16 cellular contexts compared by ENCODE assay signal in the genomic region with DNA sequence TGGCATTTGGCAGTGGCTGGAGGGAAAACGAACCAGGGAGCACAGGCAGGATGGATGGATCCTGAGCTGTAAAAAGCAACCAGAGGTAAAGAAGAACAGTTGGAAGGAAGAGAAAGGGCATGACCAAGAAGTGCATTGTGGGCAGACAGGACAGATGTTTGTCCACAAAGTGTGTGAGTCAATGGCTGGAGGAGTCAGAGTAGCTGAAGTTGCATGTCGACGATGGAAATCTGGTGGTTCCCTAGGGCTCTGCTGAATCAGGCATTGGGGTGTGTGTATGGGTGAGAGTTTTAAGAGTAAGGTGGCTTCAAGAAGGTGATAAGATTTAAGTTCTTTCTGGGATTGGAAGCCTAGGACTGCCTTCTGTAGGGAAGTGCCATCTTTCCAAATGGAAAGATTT.
DNase-seq lines count a peak whose midpoint lies in the region; ATAC-seq and TF ChIP-seq lines count a peak whose summit lies in the region.
"Had no signal": no experiment of that assay in that cellular context is flagged by ENCODE, and none has a peak within 500 bp of the region (broad histone marks: within the 10 kb centered on the region; RNA-seq: fewer than 3 reads in every experiment).

No MANE protein-coding gene starts in this region.

- H3K27me3 ChIP-seq in osteoblast (ENCODE audit: insufficient read depth, low read length), result no peaks in the 10 kb centered on the region
- H3K27me3 ChIP-seq in sigmoid colon, result no peaks in the 10 kb centered on the region

- ATAC-seq in stimulated activated naive CD8-positive, alpha-beta T cell treated with anti-CD3 and anti-CD28 coated beads, Interleukin-15, amount 100 ng/mL, for 72 hours, result no peak
- no peak for ATAC-seq in HG03378 (IDR thresholded peaks at IDR 0.05; ENCODE audit: unreplicated experiment)
- ATAC-seq: HepG2 had no signal

- H3K36me3 ChIP-seq in osteoblast (ENCODE audit: insufficient read depth, low read length) (no peaks in the 10 kb centered on the region), sigmoid colon (peaks cover 0 to 30% (median 4%) of the 10 kb centered on the region in 4 donors)

- no peaks in the 10 kb centered on the region for H4K20me1 ChIP-seq in osteoblast (ENCODE audit: insufficient read depth, low read length)

- no peaks in the 10 kb centered on the region for H3K9me3 ChIP-seq in osteoblast (ENCODE audit: low read depth, low read length)
- peaks cover 0 to 4% (median 0%) of the 10 kb centered on the region in 4 donors for H3K9me3 ChIP-seq in sigmoid colon

- H3K4me3 ChIP-seq in osteoblast (ENCODE audit: insufficient read depth, low read length), result no peak overlapping the region
- no peak overlapping the region for H3K4me3 ChIP-seq in sigmoid colon

- no peak overlapping the region for H3K4me3 Mint-ChIP-seq in stimulated activated naive CD8-positive, alpha-beta T cell treated with anti-CD3 and anti-CD28 coated beads, Interleukin-15, Interleukin-2, amounts not matched to agents 100 ng/mL and 50 ng/mL, for 24 hours
- H3K4me3 Mint-ChIP-seq in stimulated activated naive CD8-positive, alpha-beta T cell treated with anti-CD3 and anti-CD28 coated beads, Interleukin-15, amount 100 ng/mL, for 72 hours, result no peak overlapping the region
- peak overlapping the region; percentile 22 for H3K4me3 Mint-ChIP-seq in endothelial cell (ENCODE audit: unreplicated experiment)
- H3K4me3 Mint-ChIP-seq: CD8-positive, alpha-beta memory T cell; HFFc6 had no signal

- peak overlapping the region; percentile 47 for H3K27ac Mint-ChIP-seq in stimulated activated naive CD8-positive, alpha-beta T cell treated with anti-CD3 and anti-CD28 coated beads, Interleukin-15, Interleukin-2, amounts not matched to agents 100 ng/mL and 50 ng/mL, for 24 hours
- no peak overlapping the region for H3K27ac Mint-ChIP-seq in stimulated activated naive CD8-positive, alpha-beta T cell treated with anti-CD3 and anti-CD28 coated beads, Interleukin-15, amount 100 ng/mL, for 72 hours
- H3K27ac Mint-ChIP-seq in endothelial cell (ENCODE audit: unreplicated experiment), result no peak overlapping the region
- H3K27ac Mint-ChIP-seq: HFFc6 had no signal

- H2AFZ ChIP-seq in osteoblast (ENCODE audit: low read length), result no peak overlapping the region

- H3K27ac ChIP-seq in osteoblast (ENCODE audit: low read depth, low read length) (no peak overlapping the region), sigmoid colon (no peak overlapping the region)
- H3K27ac ChIP-seq: 22Rv1 had no signal

- DNase-seq in stimulated activated naive CD8-positive, alpha-beta T cell treated with anti-CD3 and anti-CD28 coated beads, Interleukin-15, amount 100 ng/mL, for 72 hours, result no peak
- DNase-seq in endothelial cell (ENCODE audit: low spot score), result no peak
- DNase-seq in osteoblast (ENCODE audit: insufficient read length, low spot score, missing footprints), result peak; percentile 77
- no peak for DNase-seq in NCI-H446 treated with DMSO at 0.1 percent for 48 hours (lab: John Stamatoyannopoulos, UW)
- no peak for DNase-seq in sigmoid colon
- DNase-seq in SW480 (ENCODE audit: low spot score), result no peak
- DNase-seq: Caco-2; CD8-positive, alpha-beta memory T cell; DND-41; GDM1; HCEC 1CT; HFFc6 had no signal

- no peak overlapping the region for H3K4me2 ChIP-seq in osteoblast (ENCODE audit: insufficient read depth, low read length)

- peaks cover 86% of the 10 kb centered on the region for H3K36me3 Mint-ChIP-seq in stimulated activated naive CD8-positive, alpha-beta T cell treated with anti-CD3 and anti-CD28 coated beads, Interleukin-15, Interleukin-2, amounts not matched to agents 100 ng/mL and 50 ng/mL, for 24 hours (ENCODE audit: low read depth)
- peaks cover 68% of the 10 kb centered on the region for H3K36me3 Mint-ChIP-seq in endothelial cell (ENCODE audit: low read depth, unreplicated experiment)

- H3K79me2 ChIP-seq in osteoblast (ENCODE audit: insufficient read depth, low read length), result no peaks in the 10 kb centered on the region

- TF ChIP-seq CTCF in endothelial cell (IDR thresholded peaks at IDR 0.05; ENCODE audit: unreplicated experiment) (no peak), osteoblast (IDR thresholded peaks at IDR 0.05; ENCODE audit: extremely low read depth, low read depth, low read length) (no peak), sigmoid colon (IDR thresholded peaks at IDR 0.05) (no peak)

- H3K4me1 ChIP-seq in osteoblast (ENCODE audit: insufficient read depth, low read length), result no peaks in the 10 kb centered on the region
- no peaks in the 10 kb centered on the region for H3K4me1 ChIP-seq in sigmoid colon
- H3K4me1 ChIP-seq: Caco-2 had no signal

- no peak for TF ChIP-seq EP300 in sigmoid colon (IDR thresholded peaks at IDR 0.05)

- H3K9me3 Mint-ChIP-seq in stimulated activated naive CD8-positive, alpha-beta T cell treated with anti-CD3 and anti-CD28 coated beads, Interleukin-15, Interleukin-2, amounts not matched to agents 100 ng/mL and 50 ng/mL, for 24 hours, result no peaks in the 10 kb centered on the region
- peaks cover 15 to 34% of the 10 kb centered on the region in 2 donors for H3K9me3 Mint-ChIP-seq in stimulated activated naive CD8-positive, alpha-beta T cell treated with anti-CD3 and anti-CD28 coated beads, Interleukin-15, amount 100 ng/mL, for 72 hours
- no peaks in the 10 kb centered on the region for H3K9me3 Mint-ChIP-seq in endothelial cell (ENCODE audit: unreplicated experiment)

- WGBS in sigmoid colon, 2 donors, result 95 to 96% methylated on average over 3 of the region's 3 CpGs

- intact Hi-C loops in sigmoid colon (cut with DNase I), result no loop called here

- no peak for TF ChIP-seq POLR2A in sigmoid colon (IDR thresholded peaks at IDR 0.05)

- peaks cover 3% of the 10 kb centered on the region for H3K4me1 Mint-ChIP-seq in stimulated activated naive CD8-positive, alpha-beta T cell treated with anti-CD3 and anti-CD28 coated beads, Interleukin-15, Interleukin-2, amounts not matched to agents 100 ng/mL and 50 ng/mL, for 24 hours (ENCODE audit: low read depth)
- H3K4me1 Mint-ChIP-seq in stimulated activated naive CD8-positive, alpha-beta T cell treated with anti-CD3 and anti-CD28 coated beads, Interleukin-15, amount 100 ng/mL, for 72 hours, result peaks cover 33% of the 10 kb centered on the region
- H3K4me1 Mint-ChIP-seq in endothelial cell (ENCODE audit: unreplicated experiment), result no peaks in the 10 kb centered on the region
- H3K4me1 Mint-ChIP-seq: CD8-positive, alpha-beta memory T cell had no signal

- no peaks in the 10 kb centered on the region for H3K27me3 Mint-ChIP-seq in stimulated activated naive CD8-positive, alpha-beta T cell treated with anti-CD3 and anti-CD28 coated beads, Interleukin-15, Interleukin-2, amounts not matched to agents 100 ng/mL and 50 ng/mL, for 24 hours
- no peaks in the 10 kb centered on the region for H3K27me3 Mint-ChIP-seq in stimulated activated naive CD8-positive, alpha-beta T cell treated with anti-CD3 and anti-CD28 coated beads, Interleukin-15, amount 100 ng/mL, for 72 hours
- H3K27me3 Mint-ChIP-seq in endothelial cell (ENCODE audit: unreplicated experiment), result peaks cover 4% of the 10 kb centered on the region
- H3K27me3 Mint-ChIP-seq: CD8-positive, alpha-beta memory T cell had no signal
